In genomic region chr12:113891737-113892520, GRCh38 we compare ENCODE assay signal across 1 cellular context.
TF ChIP-seq lines count a peak whose summit lies in the region.

No MANE protein-coding gene starts in this region.

TF ChIP-seq in GM23338, 12 proteins besides CTCF, POLR2A, EP300 and RAD21 (continued from another document):
- TF ChIP-seq ZNF462 (CRISPR knock-in tag; IDR thresholded peaks at IDR 0.05) (no peak), NANOG (IDR thresholded peaks at IDR 0.05; ENCODE audit: borderline replicate concordance) (no peak), ETS1 (IDR thresholded peaks at IDR 0.05) (no peak), POLR2AphosphoS5 (IDR thresholded peaks at IDR 0.05; ENCODE audit: low read depth) (no peak)
